1 cellular context compared by ENCODE assay signal in genomic region chr20:57563522-57563921, GRCh38.
TF ChIP-seq lines count a peak whose summit lies in the region.

No MANE protein-coding gene starts in this region.

TF ChIP-seq in HepG2, 621 proteins besides CTCF, POLR2A, EP300 and RAD21:
- TF ChIP-seq ZFY (CRISPR knock-in tag; IDR thresholded peaks at IDR 0.05) (no peak), TGIF2 (CRISPR knock-in tag; IDR thresholded peaks at IDR 0.05) (no peak), POLR2AphosphoS5 (IDR thresholded peaks at IDR 0.05; ENCODE audit: low read depth, low read length) (peak; percentile 16; the same call in 1 of the 2 replicates), SATB2 (CRISPR knock-in tag; IDR thresholded peaks at IDR 0.05) (no peak), GTF3A (CRISPR knock-in tag; conservative IDR thresholded peaks at IDR 0.05) (no peak), ZNF577 (CRISPR knock-in tag; IDR thresholded peaks at IDR 0.05; ENCODE audit: borderline replicate concordance, low read depth) (no peak), NR2F6 (IDR thresholded peaks at IDR 0.05) (no peak), NR2F6 (CRISPR knock-in tag; IDR thresholded peaks at IDR 0.05) (no peak), RORA (CRISPR knock-in tag; IDR thresholded peaks at IDR 0.05) (no peak), NFKB2 (CRISPR knock-in tag; IDR thresholded peaks at IDR 0.05; ENCODE audit: borderline replicate concordance) (no peak), PITX1 (CRISPR knock-in tag; IDR thresholded peaks at IDR 0.05) (no peak), ZNF7 (CRISPR knock-in tag; IDR thresholded peaks at IDR 0.05) (no peak), POLR2AphosphoS2 (IDR thresholded peaks at IDR 0.05; ENCODE audit: low read depth, low read length) (0 out of 2 replicates have a peak, but pooled peaks have one; percentile 89)
- TF ChIP-seq, protein P1, sequence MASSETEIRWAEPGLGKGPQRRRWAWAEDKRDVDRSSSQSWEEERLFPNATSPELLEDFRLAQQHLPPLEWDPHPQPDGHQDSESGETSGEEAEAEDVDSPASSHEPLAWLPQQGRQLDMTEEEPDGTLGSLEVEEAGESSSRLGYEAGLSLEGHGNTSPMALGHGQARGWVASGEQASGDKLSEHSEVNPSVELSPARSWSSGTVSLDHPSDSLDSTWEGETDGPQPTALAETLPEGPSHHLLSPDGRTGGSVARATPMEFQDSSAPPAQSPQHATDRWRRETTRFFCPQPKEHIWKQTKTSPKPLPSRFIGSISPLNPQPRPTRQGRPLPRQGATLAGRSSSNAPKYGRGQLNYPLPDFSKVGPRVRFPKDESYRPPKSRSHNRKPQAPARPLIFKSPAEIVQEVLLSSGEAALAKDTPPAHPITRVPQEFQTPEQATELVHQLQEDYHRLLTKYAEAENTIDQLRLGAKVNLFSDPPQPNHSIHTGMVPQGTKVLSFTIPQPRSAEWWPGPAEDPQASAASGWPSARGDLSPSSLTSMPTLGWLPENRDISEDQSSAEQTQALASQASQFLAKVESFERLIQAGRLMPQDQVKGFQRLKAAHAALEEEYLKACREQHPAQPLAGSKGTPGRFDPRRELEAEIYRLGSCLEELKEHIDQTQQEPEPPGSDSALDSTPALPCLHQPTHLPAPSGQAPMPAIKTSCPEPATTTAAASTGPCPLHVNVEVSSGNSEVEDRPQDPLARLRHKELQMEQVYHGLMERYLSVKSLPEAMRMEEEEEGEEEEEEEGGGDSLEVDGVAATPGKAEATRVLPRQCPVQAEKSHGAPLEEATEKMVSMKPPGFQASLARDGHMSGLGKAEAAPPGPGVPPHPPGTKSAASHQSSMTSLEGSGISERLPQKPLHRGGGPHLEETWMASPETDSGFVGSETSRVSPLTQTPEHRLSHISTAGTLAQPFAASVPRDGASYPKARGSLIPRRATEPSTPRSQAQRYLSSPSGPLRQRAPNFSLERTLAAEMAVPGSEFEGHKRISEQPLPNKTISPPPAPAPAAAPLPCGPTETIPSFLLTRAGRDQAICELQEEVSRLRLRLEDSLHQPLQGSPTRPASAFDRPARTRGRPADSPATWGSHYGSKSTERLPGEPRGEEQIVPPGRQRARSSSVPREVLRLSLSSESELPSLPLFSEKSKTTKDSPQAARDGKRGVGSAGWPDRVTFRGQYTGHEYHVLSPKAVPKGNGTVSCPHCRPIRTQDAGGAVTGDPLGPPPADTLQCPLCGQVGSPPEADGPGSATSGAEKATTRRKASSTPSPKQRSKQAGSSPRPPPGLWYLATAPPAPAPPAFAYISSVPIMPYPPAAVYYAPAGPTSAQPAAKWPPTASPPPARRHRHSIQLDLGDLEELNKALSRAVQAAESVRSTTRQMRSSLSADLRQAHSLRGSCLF (CRISPR knock-in tag; IDR thresholded peaks at IDR 0.05; ENCODE audit: borderline replicate concordance) = no peak
- TF ChIP-seq, protein P2, sequence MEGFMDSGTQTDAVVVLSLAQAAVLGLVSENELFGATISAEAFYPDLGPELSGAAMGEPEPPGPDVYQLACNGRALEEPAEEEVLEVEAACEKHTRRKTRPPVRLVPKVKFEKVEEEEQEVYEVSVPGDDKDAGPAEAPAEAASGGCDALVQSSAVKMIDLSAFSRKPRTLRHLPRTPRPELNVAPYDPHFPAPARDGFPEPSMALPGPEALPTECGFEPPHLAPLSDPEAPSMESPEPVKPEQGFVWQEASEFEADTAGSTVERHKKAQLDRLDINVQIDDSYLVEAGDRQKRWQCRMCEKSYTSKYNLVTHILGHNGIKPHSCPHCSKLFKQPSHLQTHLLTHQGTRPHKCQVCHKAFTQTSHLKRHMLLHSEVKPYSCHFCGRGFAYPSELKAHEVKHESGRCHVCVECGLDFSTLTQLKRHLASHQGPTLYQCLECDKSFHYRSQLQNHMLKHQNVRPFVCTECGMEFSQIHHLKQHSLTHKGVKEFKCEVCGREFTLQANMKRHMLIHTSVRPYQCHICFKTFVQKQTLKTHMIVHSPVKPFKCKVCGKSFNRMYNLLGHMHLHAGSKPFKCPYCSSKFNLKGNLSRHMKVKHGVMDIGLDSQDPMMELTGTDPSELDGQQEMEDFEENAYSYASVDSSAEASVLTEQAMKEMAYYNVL (CRISPR knock-in tag; IDR thresholded peaks at IDR 0.05; ENCODE audit: borderline replicate concordance) = no peak
TF ChIP-seq in HepG2: peak in this region for 2.
